In genomic region chr10:70567603-70568002, GRCh38 we compare ENCODE assay signal across 21 cellular contexts. TPM values are rescaled to one million over a fixed set of nuclear protein-coding genes. Genes with fewer than 3 reads are reported as not detected.
DNase-seq lines count a peak whose midpoint lies in the region; ATAC-seq, FAIRE-seq and TF ChIP-seq lines count a peak whose summit lies in the region.
"Had no signal": no experiment of that assay in that cellular context is flagged by ENCODE, and none has a peak within 500 bp of the region (broad histone marks: within the 10 kb centered on the region; RNA-seq: fewer than 3 reads in every experiment).

No MANE protein-coding gene starts in this region.

- no peaks in the 10 kb centered on the region for H3K27me3 ChIP-seq in BLaER1
- H3K27me3 ChIP-seq: SJCRH30 had no signal

- H3K27me3 Mint-ChIP-seq in endothelial cell (ENCODE audit: unreplicated experiment): peaks cover 30% of the 10 kb centered on the region

- H3K4me3 ChIP-seq in BLaER1: no peak overlapping the region
- H3K4me3 ChIP-seq: SJCRH30 had no signal

- H3K36me3 ChIP-seq in BLaER1: peaks cover 71% of the 10 kb centered on the region
- H3K36me3 ChIP-seq: SJCRH30 had no signal

- no peak overlapping the region for H3K9ac ChIP-seq in BLaER1

- DNase-seq in DMS 273 (lab: John Stamatoyannopoulos, UW; ENCODE audit: unreplicated experiment): peak; percentile 19
- DNase-seq in DMS 273 treated with DMSO at 0.1 percent for 48 hours (lab: John Stamatoyannopoulos, UW): no peak
- DNase-seq in NCI-H345 (lab: John Stamatoyannopoulos, UW): peak; percentile 76
- no peak for DNase-seq in endothelial cell (ENCODE audit: low spot score)
- DNase-seq in GM19239 (ENCODE audit: insufficient read length, low spot score): no peak
- DNase-seq in kidney glomerular epithelial cell (lab: John Stamatoyannopoulos, UW): no peak
- DNase-seq: DND-41, GDM1, GOT3, HFFc6, NCI-H2029, NCI-H446, OCI-M1, RPMI8226, SJCRH30 had no signal

- no peak for ATAC-seq in HG02588 (IDR thresholded peaks at IDR 0.05; ENCODE audit: unreplicated experiment)

- peaks cover 27% of the 10 kb centered on the region for H3K4me1 Mint-ChIP-seq in endothelial cell (ENCODE audit: unreplicated experiment)

- peak overlapping the region; percentile 26 for H3K4me3 Mint-ChIP-seq in endothelial cell (ENCODE audit: unreplicated experiment)
- H3K4me3 Mint-ChIP-seq: HFFc6 had no signal

- H3K9me3 Mint-ChIP-seq in endothelial cell (ENCODE audit: unreplicated experiment): no peaks in the 10 kb centered on the region
- H3K9me3 Mint-ChIP-seq: HFFc6 had no signal

- H4K20me1 ChIP-seq in BLaER1: 0 out of 2 replicates have a peak, but pooled peaks cover 11% of the 10 kb centered on the region

- H3K27ac Mint-ChIP-seq in endothelial cell (ENCODE audit: unreplicated experiment): no peak overlapping the region
- H3K27ac Mint-ChIP-seq: HFFc6 had no signal

- H3K27ac ChIP-seq in BLaER1: 0 out of 2 replicates have a peak overlapping the region, but pooled peaks have one; percentile 81
- H3K27ac ChIP-seq: 22Rv1, SJCRH30 had no signal

- no peak overlapping the region for H3K4me2 ChIP-seq in BLaER1

- H3K4me1 ChIP-seq in BLaER1: peaks cover 57% of the 10 kb centered on the region
- H3K4me1 ChIP-seq: Caco-2 had no signal

- TF ChIP-seq CTCF in endothelial cell (IDR thresholded peaks at IDR 0.05; ENCODE audit: unreplicated experiment): no peak

- no peaks in the 10 kb centered on the region for H3K9me3 ChIP-seq in BLaER1
- H3K9me3 ChIP-seq: Caco-2, SJCRH30 had no signal

- peaks cover 36% of the 10 kb centered on the region for H3K36me3 Mint-ChIP-seq in endothelial cell (ENCODE audit: low read depth, unreplicated experiment)

- FAIRE-seq in GM19239 (lab: Jason Lieb, UNC): no peak
- FAIRE-seq: GM12892, HTR-8/SVneo had no signal

RNA-seq across cellular contexts. Expression of gene PRF1, which starts 34.9 kb away (rescaled TPM):
- total RNA-seq in endothelial cell (ENCODE audit: unreplicated experiment): not detected
- total RNA-seq: HFFc6, SJCRH30 had no signal

Comparison
In these comparisons a context has a peak if more than half of its experiments do, and no peak if none do; other contexts are left out.
1. DNase-seq: peak in DMS 273 (single experiment) and NCI-H345 (single experiment); none in DMS 273 treated with DMSO at 0.1 percent for 48 hours (single experiment), endothelial cell (single experiment), GM19239 (single experiment) and kidney glomerular epithelial cell (single experiment).